1 cellular context compared by ENCODE assay signal in genomic region chr12:30753761-30754382, GRCh38.
TF ChIP-seq lines count a peak whose summit lies in the region.

No MANE protein-coding gene starts in this region.

TF ChIP-seq in SK-N-SH treated with all-trans-retinoic acid at 6 μM for 48 hours, 23 proteins besides CTCF, POLR2A, EP300 and RAD21 (continued from another document):
- TF ChIP-seq PATZ1 (CRISPR knock-in tag; IDR thresholded peaks at IDR 0.05; ENCODE audit: borderline replicate concordance) = no peak
- no peak for TF ChIP-seq BACH2 (CRISPR knock-in tag; IDR thresholded peaks at IDR 0.05; ENCODE audit: borderline replicate concordance)
